12 cellular contexts compared by ENCODE assay signal in the genomic region with DNA sequence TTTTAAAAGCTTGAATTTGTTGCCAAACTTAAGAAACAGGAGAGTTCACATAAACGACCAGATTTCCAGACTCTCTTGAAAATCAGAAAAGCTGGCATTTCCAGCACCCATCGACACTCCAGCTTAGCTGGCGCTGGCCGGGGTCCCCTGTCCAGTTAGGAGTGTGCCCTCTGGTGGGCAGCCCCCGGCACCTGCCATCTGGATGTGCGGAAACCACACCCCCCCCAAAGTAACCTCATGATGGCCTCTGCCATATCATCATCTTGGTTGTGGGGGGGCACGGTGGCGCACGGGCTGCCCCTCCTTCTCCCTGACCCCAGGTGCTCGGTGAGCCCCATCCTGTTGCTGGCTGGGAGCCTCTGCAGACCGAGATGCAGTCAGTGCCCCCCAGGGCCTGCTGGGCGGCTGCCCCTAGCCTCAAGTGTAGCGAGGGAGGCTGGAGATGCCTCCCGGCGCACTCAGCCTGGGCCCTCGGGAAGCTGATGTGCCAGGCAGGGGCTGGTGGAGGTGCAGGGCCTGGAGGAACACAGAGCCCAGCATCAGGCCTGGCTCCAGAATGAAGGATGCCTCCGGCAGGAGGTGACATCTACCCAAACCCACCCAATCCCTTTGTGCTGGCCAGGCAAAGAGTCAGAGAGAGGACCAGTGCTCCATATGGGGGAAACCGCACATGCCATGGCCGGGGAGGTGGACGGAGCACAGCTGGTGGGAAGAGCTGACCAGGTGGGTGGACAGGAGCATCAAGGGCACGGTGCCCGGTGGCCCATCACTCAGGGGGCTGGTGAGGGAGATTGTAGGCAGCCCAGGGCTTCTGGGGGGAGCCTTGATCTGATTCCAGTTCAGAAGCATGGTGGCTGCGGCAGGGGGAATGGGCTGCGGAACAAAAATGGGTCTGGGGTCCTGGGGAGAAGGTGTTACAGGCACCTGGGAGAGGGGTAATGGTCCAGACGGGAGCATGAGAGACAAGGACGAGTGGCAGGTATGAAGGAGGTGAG.
DNase-seq lines count a peak whose midpoint lies in the region; ATAC-seq and TF ChIP-seq lines count a peak whose summit lies in the region.
"Had no signal": no experiment of that assay in that cellular context is flagged by ENCODE, and none has a peak within 500 bp of the region (broad histone marks: within the 10 kb centered on the region; RNA-seq: fewer than 3 reads in every experiment).

No MANE protein-coding gene starts in this region.

- ATAC-seq in left lung: no peak
- no peak for ATAC-seq in HG03342 (IDR thresholded peaks at IDR 0.05; ENCODE audit: unreplicated experiment)

- H3K56ac ChIP-seq in H9 (ENCODE audit: insufficient read length, low read depth, low read length): no peak overlapping the region

- H3K9me3 Mint-ChIP-seq in H9: peaks cover 2 to 3% of the 10 kb centered on the region in 2 experiments; a peak in 2 of 5 replicates
- H3K9me3 Mint-ChIP-seq: CD8-positive, alpha-beta memory T cell had no signal

- H4K91ac ChIP-seq in H9 (ENCODE audit: insufficient read length, low read depth, low read length): no peak overlapping the region

- no peaks in the 10 kb centered on the region for H4K20me1 ChIP-seq in H9 (ENCODE audit: control insufficient read depth, insufficient read depth, insufficient read length)

- no peaks in the 10 kb centered on the region for H3K27me3 ChIP-seq in H9 (ENCODE audit: insufficient read depth, low read length)
- peaks cover 0 to 26% of the 10 kb centered on the region in 2 donors for H3K27me3 ChIP-seq in left lung
- H3K27me3 ChIP-seq in spleen (replicated peaks in 1 of 7): no peaks in the 10 kb centered on the region
- H3K27me3 ChIP-seq in BE2C: no peaks in the 10 kb centered on the region
- H3K27me3 ChIP-seq: body of pancreas, SJSA1 had no signal

- H3K36me3 ChIP-seq in left lung (peaks cover 0 to 8% of the 10 kb centered on the region in 2 donors), spleen (peaks cover 0 to 18% (median 0%) of the 10 kb centered on the region in 6 donors), BE2C (no peaks in the 10 kb centered on the region)
- H3K36me3 ChIP-seq: SJSA1, WERI-Rb-1 had no signal

- no peak overlapping the region for H2BK5ac ChIP-seq in H9 (ENCODE audit: insufficient read length, low read length)

- no peak overlapping the region for H2BK15ac ChIP-seq in H9 (ENCODE audit: low read depth, low read length)

- no peak overlapping the region for H3K14ac ChIP-seq in H9 (ENCODE audit: insufficient read depth, low read length)

- H3K9me3 ChIP-seq in H9 (ENCODE audit: control insufficient read depth, low read depth, low read length): no peaks in the 10 kb centered on the region
- H3K9me3 ChIP-seq in left lung: no peaks in the 10 kb centered on the region
- no peaks in the 10 kb centered on the region for H3K9me3 ChIP-seq in spleen
- no peaks in the 10 kb centered on the region for H3K9me3 ChIP-seq in BE2C
- H3K9me3 ChIP-seq: body of pancreas had no signal

- no peak overlapping the region for H3K18ac ChIP-seq in H9 (ENCODE audit: insufficient read length, low read depth, low read length)

- H3K27ac ChIP-seq in H9 (ENCODE audit: insufficient read length, low read depth, low read length) (no peak overlapping the region), left lung (peak overlapping the region; percentile 60 to 80), spleen (peak overlapping the region in 7 of 8 donors; percentile 47 to 73 (median 67))
- H3K27ac ChIP-seq: WERI-Rb-1 had no signal

- no peak overlapping the region for H2BK12ac ChIP-seq in H9 (ENCODE audit: insufficient read length, low read depth, low read length)

- H2AK5ac ChIP-seq in H9 (ENCODE audit: insufficient read length, low read length): no peak overlapping the region

- no peak overlapping the region for H3K4ac ChIP-seq in H9 (ENCODE audit: low read depth, low read length)

- H3K23me2 ChIP-seq in H9 (ENCODE audit: insufficient read length, low read depth, low read length, poor library complexity, severe bottlenecking): no peaks in the 10 kb centered on the region

- no peak for TF ChIP-seq POLR2A in spleen (IDR thresholded peaks at IDR 0.05)

- H3K4me3 Mint-ChIP-seq in H9: no peak overlapping the region

- H3K79me1 ChIP-seq in H9 (ENCODE audit: insufficient read depth, low read depth, low read length, poor library complexity, severe bottlenecking): no peaks in the 10 kb centered on the region

- DNase-seq in H9: no peak
- DNase-seq in choroid plexus epithelial cell (ENCODE audit: low read depth): no peak
- peak; percentile 31 to 61 for DNase-seq in left lung
- DNase-seq in spleen: peak; percentile 24
- DNase-seq in BE2C: no peak
- no peak for DNase-seq in NCI-H526 treated with DMSO at 0.1 percent for 48 hours (lab: John Stamatoyannopoulos, UW)
- DNase-seq in stimulated activated CD4-positive, alpha-beta T cell treated with anti-CD3 and anti-CD28 coated beads, Interleukin-2, amount 100 ng/mL, for 48 hours: no peak
- DNase-seq: WERI-Rb-1 had no signal

- H3K4me1 Mint-ChIP-seq in H9: peaks cover 7 to 14% of the 10 kb centered on the region in 2 experiments

- H3K79me2 ChIP-seq in H9 (ENCODE audit: insufficient read depth, low read length): no peaks in the 10 kb centered on the region

- TF ChIP-seq CTCF in H9 (conservative IDR thresholded peaks at IDR 0.05): peak; percentile 53
- TF ChIP-seq CTCF in choroid plexus epithelial cell (conservative IDR thresholded peaks at IDR 0.05; ENCODE audit: low read depth, low read length): peak; percentile 32
- no peak for TF ChIP-seq CTCF in left lung (IDR thresholded peaks at IDR 0.05)
- TF ChIP-seq CTCF in spleen (IDR thresholded peaks at IDR 0.05 in 8 of 11, conservative IDR thresholded peaks at IDR 0.05 in 3 of 11): peak in 1 of 11 experiments; percentile 12
- no peak for TF ChIP-seq CTCF in BE2C (IDR thresholded peaks at IDR 0.05; ENCODE audit: low read depth, low read length)

- no peaks in the 10 kb centered on the region; the same call in 1 of the 2 replicates for H3K27me3 Mint-ChIP-seq in H9 (ENCODE audit: low read depth)
- H3K27me3 Mint-ChIP-seq: CD8-positive, alpha-beta memory T cell had no signal

- H3K23ac ChIP-seq in H9 (ENCODE audit: insufficient read length, low read depth, low read length): no peak overlapping the region

- H3K9ac ChIP-seq in H9 (ENCODE audit: extremely low read depth, insufficient read length, low read length): no peak overlapping the region

- no peaks in the 10 kb centered on the region for H3K36me3 Mint-ChIP-seq in H9 (ENCODE audit: insufficient read depth in 1 of 3, low read depth in 3 of 3)
- H3K36me3 Mint-ChIP-seq: CD8-positive, alpha-beta memory T cell had no signal

- H4K5ac ChIP-seq in H9 (ENCODE audit: insufficient read length, low read depth, low read length): no peak overlapping the region

- H3K4me3 ChIP-seq in choroid plexus epithelial cell (ENCODE audit: low read depth, low read length): no peak overlapping the region
- H3K4me3 ChIP-seq in left lung: no peak overlapping the region
- no peak overlapping the region for H3K4me3 ChIP-seq in spleen
- H3K4me3 ChIP-seq in BE2C (ENCODE audit: low read depth, low read length): no peak overlapping the region
- H3K4me3 ChIP-seq: body of pancreas, SJSA1 had no signal

- H2AFZ ChIP-seq in H9 (ENCODE audit: low read length): no peak overlapping the region

- H3K4me1 ChIP-seq in H9 (ENCODE audit: insufficient read depth, low read length) (no peaks in the 10 kb centered on the region), left lung (peaks cover 0 to 22% of the 10 kb centered on the region in 2 donors), spleen (peaks cover 0 to 81% (median 38%) of the 10 kb centered on the region in 6 donors), BE2C (no peaks in the 10 kb centered on the region)
- H3K4me1 ChIP-seq: body of pancreas had no signal

- H3K4me2 ChIP-seq in H9 (ENCODE audit: insufficient read depth, insufficient read length, low read length): no peak overlapping the region

- intact Hi-C loops in left lung (cut with DNase I): no loop called here
- intact Hi-C loops in spleen (cut with DNase I; ENCODE audit: low total_unique reads): no loop called here

- H3T11ph ChIP-seq in H9 (ENCODE audit: low read length): no peak overlapping the region

- H2BK120ac ChIP-seq in H9 (ENCODE audit: low read depth, low read length, poor library complexity, severe bottlenecking): no peak overlapping the region

- H3K27ac Mint-ChIP-seq in H9: peak overlapping the region in 1 of 3 experiments; percentile 83; a peak in 1 of 7 replicates

- H2BK20ac ChIP-seq in H9 (ENCODE audit: low read depth, low read length, poor library complexity, severe bottlenecking): no peak overlapping the region

- H4K8ac ChIP-seq in H9 (replicated peaks; ENCODE audit: insufficient read length, low read depth, low read length): no peak overlapping the region

- WGBS in H9 (ENCODE audit: extremely low coverage, insufficient read length, low lambda C conversion rate): no CpG with 5 or more reads among the region's 26 CpGs
- 72 to 81% (median 79%) methylated on average over 15 to 26 of the region's 26 CpGs for WGBS in spleen, 5 donors

Comparison
In these comparisons a context has a peak if more than half of its experiments do, and no peak if none do; other contexts are left out.
1. DNase-seq: peak in left lung (2 of 2) and spleen (single experiment); none in H9 (single experiment), choroid plexus epithelial cell (single experiment), BE2C (single experiment), NCI-H526 treated with DMSO at 0.1 percent for 48 hours (single experiment) and stimulated activated CD4-positive, alpha-beta T cell treated with anti-CD3 and anti-CD28 coated beads, Interleukin-2, amount 100 ng/mL, for 48 hours (0 of 2).
2. CTCF ChIP-seq: peak in H9 (single experiment) and choroid plexus epithelial cell (single experiment); none in left lung (0 of 2) and BE2C (single experiment).